21 cellular contexts compared by ENCODE assay signal in genomic region chr2:100814043-100814442, GRCh38. TPM values are rescaled to one million over a fixed set of nuclear protein-coding genes. Genes with fewer than 3 reads are reported as not detected.
DNase-seq lines count a peak whose midpoint lies in the region; ATAC-seq and TF ChIP-seq lines count a peak whose summit lies in the region.
"Had no signal": no experiment of that assay in that cellular context is flagged by ENCODE, and none has a peak within 500 bp of the region (broad histone marks: within the 10 kb centered on the region; RNA-seq: fewer than 3 reads in every experiment).

No MANE protein-coding gene starts in this region.

- intact Hi-C loops in gastrocnemius medialis (cut with DNase I; ENCODE audit: low total_unique reads) = loop anchor here (5.0 to 10.0 kb wide), 2 partner anchors 171 to 252 kb away; partner anchors contain the start of gene PDCL3

- in situ Hi-C loops in gastrocnemius medialis (cut with MboI; ENCODE audit: low sequenced_read_pairs in 4 of 4) = no loop called here

- H3K4me3 Mint-ChIP-seq in activated naive CD8-positive, alpha-beta T cell treated with anti-CD3 and anti-CD28 coated beads, Interleukin-2, amount 10 ng/mL, durations not matched to agents 7 days and 5 days = no peak overlapping the region
- H3K4me3 Mint-ChIP-seq in activated naive CD8-positive, alpha-beta T cell treated with anti-CD3 and anti-CD28 coated beads for 36 hours = no peak overlapping the region
- H3K4me3 Mint-ChIP-seq: CD8-positive, alpha-beta T cell; effector memory CD8-positive, alpha-beta T cell; nephron progenitor cell; stimulated activated naive B cell treated with anti-CD40 and anti-IgM and Interleukin-4, amounts not matched to agents 10 μg/mL and 1 μg/mL and 100 μg/mL, for 72 hours had no signal

- H3K4me2 ChIP-seq in MM.1S (ENCODE audit: low read depth, low read length) = peak overlapping the region; percentile 6
- H3K4me2 ChIP-seq: smooth muscle cell had no signal

- H3K4me3 ChIP-seq in MM.1S (ENCODE audit: low read length) (no peak overlapping the region), duodenal mucosa (ENCODE audit: low read depth in 1 of 2, low read length in 2 of 2) (peak overlapping the region; percentile 45 to 47), gastrocnemius medialis (no peak overlapping the region)
- H3K4me3 ChIP-seq: SJCRH30, smooth muscle cell, testis had no signal

- POLR2A ChIA-PET in activated naive CD8-positive, alpha-beta T cell treated with anti-CD3 and anti-CD28 coated beads, Interleukin-2, amount 10 ng/mL, durations not matched to agents 7 days and 5 days (lab: Charles Lee) = interaction anchor here (1.3 kb wide), 1 partner anchor 188 kb away, joined by 6 read pairs; the partner anchor contains the start of gene RPL31

- no peak overlapping the region for H3K27ac ChIP-seq in MM.1S (ENCODE audit: low read length)
- H3K27ac ChIP-seq in duodenal mucosa (ENCODE audit: low read depth, low read length) = peak overlapping the region; percentile 34
- H3K27ac ChIP-seq in gastrocnemius medialis = peak overlapping the region; percentile 42 to 68 (median 54)
- H3K27ac ChIP-seq: SJCRH30, testis had no signal

- ATAC-seq in activated naive CD8-positive, alpha-beta T cell treated with anti-CD3 and anti-CD28 coated beads, Interleukin-2, amount 10 ng/mL, durations not matched to agents 7 days and 5 days (ENCODE audit: low read depth) = no peak
- ATAC-seq in gastrocnemius medialis = no peak
- ATAC-seq: effector memory CD8-positive, alpha-beta T cell; stimulated activated naive B cell treated with anti-CD40 and anti-IgM and Interleukin-4, amounts not matched to agents 10 μg/mL and 1 μg/mL and 100 μg/mL, for 72 hours had no signal

- H3K36me3 ChIP-seq in MM.1S (replicated peaks; ENCODE audit: insufficient read depth, low read length) (no peaks in the 10 kb centered on the region), duodenal mucosa (ENCODE audit: control insufficient read depth in 1 of 2, insufficient read depth in 2 of 2, low read length in 2 of 2) (no peaks in the 10 kb centered on the region), gastrocnemius medialis (no peaks in the 10 kb centered on the region)
- H3K36me3 ChIP-seq: SJCRH30 had no signal

- DNase-seq in activated naive CD8-positive, alpha-beta T cell treated with anti-CD3 and anti-CD28 coated beads, Interleukin-2, amount 10 ng/mL, durations not matched to agents 7 days and 5 days = no peak
- DNase-seq in activated naive CD8-positive, alpha-beta T cell treated with anti-CD3 and anti-CD28 coated beads for 36 hours = no peak
- DNase-seq in MM.1S (no peak), gastrocnemius medialis (no peak), NOMO-1 (lab: John Stamatoyannopoulos, UW; ENCODE audit: unreplicated experiment in 2 of 2) (no peak), NCI-H2171 treated with DMSO at 0.1 percent for 48 hours (lab: John Stamatoyannopoulos, UW) (no peak)
- DNase-seq: CD8-positive, alpha-beta T cell; DMS153; effector memory CD8-positive, alpha-beta T cell; NCI-H2081 treated with DMSO at 0.1 percent for 48 hours; NCI-H446 treated with DMSO at 0.1 percent for 48 hours; nephron progenitor cell; posterior cingulate gyrus; SJCRH30; stimulated activated naive B cell treated with anti-CD40 and anti-IgM and Interleukin-4, amounts not matched to agents 10 μg/mL and 1 μg/mL and 100 μg/mL, for 72 hours; T-cell had no signal

- H3F3A ChIP-seq in MM.1S (ENCODE audit: insufficient read depth, low read length) = no peaks in the 10 kb centered on the region

- peaks cover 21% of the 10 kb centered on the region for H3K27me3 Mint-ChIP-seq in activated naive CD8-positive, alpha-beta T cell treated with anti-CD3 and anti-CD28 coated beads, Interleukin-2, amount 10 ng/mL, durations not matched to agents 7 days and 5 days
- H3K27me3 Mint-ChIP-seq in activated naive CD8-positive, alpha-beta T cell treated with anti-CD3 and anti-CD28 coated beads for 36 hours = peaks cover 11% of the 10 kb centered on the region

- H4K20me1 ChIP-seq in MM.1S (ENCODE audit: insufficient read depth, low read length) = no peaks in the 10 kb centered on the region

- peak overlapping the region; percentile 40 for H3K27ac Mint-ChIP-seq in activated naive CD8-positive, alpha-beta T cell treated with anti-CD3 and anti-CD28 coated beads, Interleukin-2, amount 10 ng/mL, durations not matched to agents 7 days and 5 days
- H3K27ac Mint-ChIP-seq in activated naive CD8-positive, alpha-beta T cell treated with anti-CD3 and anti-CD28 coated beads for 36 hours = no peak overlapping the region
- H3K27ac Mint-ChIP-seq: effector memory CD8-positive, alpha-beta T cell; nephron progenitor cell; stimulated activated naive B cell treated with anti-CD40 and anti-IgM and Interleukin-4, amounts not matched to agents 10 μg/mL and 1 μg/mL and 100 μg/mL, for 72 hours; T-cell had no signal

- TF ChIP-seq CTCF in MM.1S (IDR thresholded peaks at IDR 0.05; ENCODE audit: low read length) (no peak), gastrocnemius medialis (IDR thresholded peaks at IDR 0.05 in 4 of 5, conservative IDR thresholded peaks at IDR 0.05 in 1 of 5) (no peak)

- H3K27me3 ChIP-seq in MM.1S (replicated peaks; ENCODE audit: insufficient read depth, low read length) = no peaks in the 10 kb centered on the region
- H3K27me3 ChIP-seq in duodenal mucosa (ENCODE audit: control insufficient read depth in 1 of 2, insufficient read depth in 2 of 2, low read length in 2 of 2) = no peaks in the 10 kb centered on the region
- no peaks in the 10 kb centered on the region for H3K27me3 ChIP-seq in gastrocnemius medialis
- H3K27me3 ChIP-seq: testis had no signal

- no peaks in the 10 kb centered on the region for H3K36me3 Mint-ChIP-seq in activated naive CD8-positive, alpha-beta T cell treated with anti-CD3 and anti-CD28 coated beads, Interleukin-2, amount 10 ng/mL, durations not matched to agents 7 days and 5 days
- H3K36me3 Mint-ChIP-seq in activated naive CD8-positive, alpha-beta T cell treated with anti-CD3 and anti-CD28 coated beads for 36 hours = no peaks in the 10 kb centered on the region
- H3K36me3 Mint-ChIP-seq: CD8-positive, alpha-beta T cell; T-cell had no signal

- H3K4me1 ChIP-seq in MM.1S (ENCODE audit: low read length) (0 out of 2 replicates have a peak, but pooled peaks cover 11% of the 10 kb centered on the region), duodenal mucosa (ENCODE audit: control insufficient read depth in 1 of 2, insufficient read depth in 2 of 2, low read length in 2 of 2) (peaks cover 28 to 40% of the 10 kb centered on the region in 2 donors), gastrocnemius medialis (peaks cover 23 to 34% of the 10 kb centered on the region in 2 donors)
- H3K4me1 ChIP-seq: SJCRH30 had no signal

- no peaks in the 10 kb centered on the region for H3K9me3 Mint-ChIP-seq in activated naive CD8-positive, alpha-beta T cell treated with anti-CD3 and anti-CD28 coated beads, Interleukin-2, amount 10 ng/mL, durations not matched to agents 7 days and 5 days
- H3K9me3 Mint-ChIP-seq in activated naive CD8-positive, alpha-beta T cell treated with anti-CD3 and anti-CD28 coated beads for 36 hours = no peaks in the 10 kb centered on the region
- H3K9me3 Mint-ChIP-seq: activated naive CD4-positive, alpha-beta T cell treated with anti-CD3 and anti-CD28 coated beads for 36 hours; CD8-positive, alpha-beta T cell; effector memory CD8-positive, alpha-beta T cell; T-cell had no signal

- H3K9ac ChIP-seq in MM.1S (ENCODE audit: low read length) = no peak overlapping the region
- peak overlapping the region; percentile 16 to 33 for H3K9ac ChIP-seq in duodenal mucosa (ENCODE audit: low read depth in 1 of 2, low read length in 2 of 2)

- no peak for TF ChIP-seq POLR2A in gastrocnemius medialis (IDR thresholded peaks at IDR 0.05)

- no peaks in the 10 kb centered on the region for H3K9me3 ChIP-seq in MM.1S (replicated peaks; ENCODE audit: insufficient read depth, low read length)
- no peaks in the 10 kb centered on the region for H3K9me3 ChIP-seq in duodenal mucosa (ENCODE audit: control insufficient read depth in 1 of 2, low read length in 2 of 2)
- no peaks in the 10 kb centered on the region for H3K9me3 ChIP-seq in gastrocnemius medialis
- H3K9me3 ChIP-seq: SJCRH30, testis had no signal

- peaks cover 20% of the 10 kb centered on the region for H3K4me1 Mint-ChIP-seq in activated naive CD8-positive, alpha-beta T cell treated with anti-CD3 and anti-CD28 coated beads, Interleukin-2, amount 10 ng/mL, durations not matched to agents 7 days and 5 days
- peaks cover 26% of the 10 kb centered on the region for H3K4me1 Mint-ChIP-seq in activated naive CD8-positive, alpha-beta T cell treated with anti-CD3 and anti-CD28 coated beads for 36 hours

- no peaks in the 10 kb centered on the region for H3K9me2 ChIP-seq in MM.1S (replicated peaks; ENCODE audit: insufficient read depth, low read length)

- no peaks in the 10 kb centered on the region for H3K79me2 ChIP-seq in MM.1S (ENCODE audit: low read length)

- no peak overlapping the region for H2AFZ ChIP-seq in MM.1S (ENCODE audit: low read length)

RNA-seq across cellular contexts. Expression of gene NPAS2, which starts 5.9 kb away (rescaled TPM):
- 1 to 10 TPM; 4.2 to 4.9 TPM for total RNA-seq in activated naive CD8-positive, alpha-beta T cell treated with anti-CD3 and anti-CD28 coated beads, Interleukin-2, amount 10 ng/mL, durations not matched to agents 7 days and 5 days
- 1 to 10 TPM; 7.3 to 9.3 TPM for total RNA-seq in activated naive CD8-positive, alpha-beta T cell treated with anti-CD3 and anti-CD28 coated beads for 36 hours
- 10 to 100 TPM; 11.4 to 48.2 (median 36.6) TPM for total RNA-seq in gastrocnemius medialis
- total RNA-seq: G401 had no signal

Comparison
In these comparisons a context has a peak if more than half of its experiments do, and no peak if none do; other contexts are left out.
1. H3K4me3 ChIP-seq: peak in duodenal mucosa (2 of 2); none in MM.1S (single experiment) and gastrocnemius medialis (0 of 4).